Comparison of ENCODE assay signal across 13 cellular contexts in genomic region chr4:67918428-67918827, GRCh38. TPM values are rescaled to one million over a fixed set of nuclear protein-coding genes. Genes with fewer than 3 reads are reported as not detected.
DNase-seq lines count a peak whose midpoint lies in the region; ATAC-seq and TF ChIP-seq lines count a peak whose summit lies in the region.
"Had no signal": no experiment of that assay in that cellular context is flagged by ENCODE, and none has a peak within 500 bp of the region (broad histone marks: within the 10 kb centered on the region; RNA-seq: fewer than 3 reads in every experiment).

No MANE protein-coding gene starts in this region.

- no peaks in the 10 kb centered on the region for H3K9me3 Mint-ChIP-seq in Calu3 (ENCODE audit: low read depth, unreplicated experiment)
- no peaks in the 10 kb centered on the region for H3K9me3 Mint-ChIP-seq in naive thymus-derived CD8-positive, alpha-beta T cell

- no peak overlapping the region for H3K4me3 Mint-ChIP-seq in Calu3 (ENCODE audit: low read depth, unreplicated experiment)
- H3K4me3 Mint-ChIP-seq in naive thymus-derived CD8-positive, alpha-beta T cell = no peak overlapping the region

- intact Hi-C loops in Calu3 (cut with micrococcal nuclease; ENCODE audit: unreplicated experiment) = loop anchor here (1.0 kb wide), 1 partner anchor 257 kb away; no protein-coding TSS in a partner anchor

- H3K36me3 Mint-ChIP-seq in Calu3 (ENCODE audit: insufficient read depth, unreplicated experiment) = no peaks in the 10 kb centered on the region
- no peaks in the 10 kb centered on the region for H3K36me3 Mint-ChIP-seq in naive thymus-derived CD8-positive, alpha-beta T cell

- no peaks in the 10 kb centered on the region for H3K4me1 Mint-ChIP-seq in Calu3 (ENCODE audit: low read depth, unreplicated experiment)
- H3K4me1 Mint-ChIP-seq in naive thymus-derived CD8-positive, alpha-beta T cell = no peaks in the 10 kb centered on the region

- POLR2A ChIA-PET in RWPE1 (lab: Yijun Ruan, JAX; ENCODE audit: low non-redundant PET) = no interaction called here
- POLR2A ChIA-PET in naive thymus-derived CD8-positive, alpha-beta T cell (lab: Charles Lee) = no interaction called here

- TF ChIP-seq CTCF in Calu3 (IDR thresholded peaks at IDR 0.05; ENCODE audit: unreplicated experiment) (peak; percentile 18), RWPE1 (conservative IDR thresholded peaks at IDR 0.05; ENCODE audit: low read depth) (peak; percentile 27), foreskin fibroblast (IDR thresholded peaks at IDR 0.05; ENCODE audit: low read depth, low read length) (peak; percentile 45)

- ATAC-seq in HG03565 (IDR thresholded peaks at IDR 0.05; ENCODE audit: unreplicated experiment) (peak; percentile 53), GM18498 (IDR thresholded peaks at IDR 0.05; ENCODE audit: unreplicated experiment) (no peak)
- no peak for ATAC-seq in naive thymus-derived CD8-positive, alpha-beta T cell

- CTCF ChIA-PET in Calu3 (lab: Charles Lee) (interaction anchor here (0.5 kb wide), 1 partner anchor 148 kb away, joined by 3 read pairs; no protein-coding TSS in a partner anchor), RWPE1 (lab: Yijun Ruan, JAX) (interaction anchor here (0.6 to 0.9 kb wide), 4 partner anchors 48 to 172 kb away, joined by 3 to 5 read pairs (median 3); no protein-coding TSS in a partner anchor)

- H3K27me3 Mint-ChIP-seq in Calu3 (ENCODE audit: unreplicated experiment) = no peaks in the 10 kb centered on the region
- H3K27me3 Mint-ChIP-seq in naive thymus-derived CD8-positive, alpha-beta T cell = peaks cover 0 to 6% (median 0%) of the 10 kb centered on the region in 5 donors

- H3K27ac ChIP-seq in RWPE1 = no peak overlapping the region

- DNase-seq in Calu3 (no peak), RWPE1 (ENCODE audit: low spot score) (peak; percentile 18), foreskin fibroblast (no peak), activated gamma-delta T cell treated with Interleukin-2 at 50 U/mL for 16 hours (no peak), hippocampal formation (lab: John Stamatoyannopoulos, UW) (no peak)
- DNase-seq in naive thymus-derived CD8-positive, alpha-beta T cell = no peak
- DNase-seq: NCI-H1048 had no signal

- H3K4me3 ChIP-seq in foreskin fibroblast (ENCODE audit: low read depth in 1 of 2, low read length in 2 of 2) = no peak overlapping the region

- no TSS peak for BruUV-seq in Calu3 (replicated peaks; lab: Mats Ljungman, UMichigan)

- no peak overlapping the region for H3K27ac Mint-ChIP-seq in Calu3 (ENCODE audit: unreplicated experiment)
- H3K27ac Mint-ChIP-seq in naive thymus-derived CD8-positive, alpha-beta T cell = no peak overlapping the region

RNA-seq across cellular contexts. Expression of gene TMPRSS11D, which starts 34.6 kb away (rescaled TPM):
- total RNA-seq in Calu3 (2022) = not detected in 2 replicates
- not detected for total RNA-seq in naive thymus-derived CD8-positive, alpha-beta T cell
- polyA plus RNA-seq in naive thymus-derived CD8-positive, alpha-beta T cell = not detected
- total RNA-seq: glomerular endothelial cell, mesenteric fat pad, renal cortical epithelial cell, ureter had no signal

RNA-seq across cellular contexts. Expression of gene TMPRSS11A, which starts 44.9 kb away (rescaled TPM):
- not detected in 2 replicates for total RNA-seq in Calu3 (2022)
- total RNA-seq in naive thymus-derived CD8-positive, alpha-beta T cell = not detected
- polyA plus RNA-seq in naive thymus-derived CD8-positive, alpha-beta T cell = not detected
- total RNA-seq: glomerular endothelial cell, mesenteric fat pad, ureter had no signal
